Comparison of ENCODE assay signal across 8 cellular contexts in the genomic region with DNA sequence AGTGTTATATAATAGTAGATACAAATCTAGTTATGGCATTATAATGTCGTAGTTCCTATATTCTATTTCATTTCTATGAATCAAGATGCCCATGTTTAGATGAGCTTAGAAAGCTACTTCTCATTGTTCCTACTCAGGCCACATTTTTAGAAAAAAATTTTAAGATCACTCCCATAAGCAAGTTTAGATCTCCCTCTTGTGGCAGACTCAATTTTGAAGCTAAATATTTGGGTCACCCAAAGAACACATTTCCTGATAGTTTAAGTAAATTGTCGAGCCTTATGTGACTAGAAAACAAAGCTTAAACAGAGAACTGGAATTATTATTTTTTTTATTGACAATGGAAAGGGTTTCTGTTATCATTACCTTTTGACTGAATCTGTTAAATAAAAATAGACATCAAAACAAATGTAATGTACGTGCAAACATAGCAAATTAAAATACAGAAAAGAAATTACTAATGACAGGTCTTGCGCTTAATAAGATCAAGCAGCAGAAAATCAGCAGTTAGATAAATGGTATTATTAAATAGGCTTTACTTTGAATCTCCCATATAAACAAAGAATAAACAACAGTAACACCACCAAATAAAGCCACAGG.
DNase-seq lines count a peak whose midpoint lies in the region; ATAC-seq and TF ChIP-seq lines count a peak whose summit lies in the region.

No MANE protein-coding gene starts in this region.

- no peak overlapping the region for H3K4me3 Mint-ChIP-seq in neural crest cell

- no peaks in the 10 kb centered on the region for H3K36me3 Mint-ChIP-seq in neural crest cell (ENCODE audit: low read depth)

- DNase-seq in ACHN (peak; percentile 83), HCEC 1CT (peak; percentile 53), NCI-H524 treated with DMSO at 0.1 percent for 48 hours (lab: John Stamatoyannopoulos, UW) (peak; percentile 29), cardiac fibroblast (ENCODE audit: low read depth in 2 of 2) (peak; percentile 71 to 73), neural crest cell (ENCODE audit: low read depth, low spot score) (no peak)
- no peak for DNase-seq in effector memory CD4-positive, alpha-beta T cell

- H3K4me3 ChIP-seq in cardiac fibroblast (replicated peaks in 1 of 2; ENCODE audit: low read depth in 2 of 2, low read length in 2 of 2) = no peak overlapping the region
- no peak overlapping the region for H3K4me3 ChIP-seq in effector memory CD4-positive, alpha-beta T cell (ENCODE audit: insufficient read depth, low read depth, low read length, poor library complexity, severe bottlenecking)

- H3K4me1 ChIP-seq in effector memory CD4-positive, alpha-beta T cell (ENCODE audit: control insufficient read depth, insufficient read depth, low read length, poor library complexity, severe bottlenecking) = no peaks in the 10 kb centered on the region

- no peak overlapping the region for H3K27ac Mint-ChIP-seq in neural crest cell (ENCODE audit: unreplicated experiment)

- TF ChIP-seq CTCF in cardiac fibroblast (IDR thresholded peaks at IDR 0.05; ENCODE audit: low read depth, low read length) (peak; percentile 55), neural crest cell (conservative IDR thresholded peaks at IDR 0.05) (peak; percentile 77)

- no peak for ATAC-seq in GM19328 (IDR thresholded peaks at IDR 0.05; ENCODE audit: unreplicated experiment)
- no peak for ATAC-seq in HG02588 (IDR thresholded peaks at IDR 0.05; ENCODE audit: unreplicated experiment)

- no peak overlapping the region for H3K27ac ChIP-seq in effector memory CD4-positive, alpha-beta T cell (ENCODE audit: insufficient read depth, low read length, poor library complexity, severe bottlenecking)

- in situ Hi-C loops in ACHN (cut with HindIII; ENCODE audit: low pct_ligation_motif_present, low pct_unique_long_range_greater_than_20kb, low sequenced_read_pairs) = no loop called here

- no peaks in the 10 kb centered on the region for H3K27me3 ChIP-seq in effector memory CD4-positive, alpha-beta T cell (replicated peaks; ENCODE audit: control insufficient read depth, insufficient read depth, low read length, poor library complexity, severe bottlenecking)

- no peaks in the 10 kb centered on the region for H3K4me1 Mint-ChIP-seq in neural crest cell

- H3K27me3 Mint-ChIP-seq in neural crest cell (ENCODE audit: low read depth) = no peaks in the 10 kb centered on the region

- H3K36me3 ChIP-seq in effector memory CD4-positive, alpha-beta T cell (ENCODE audit: control insufficient read depth, insufficient read depth, low read length) = no peaks in the 10 kb centered on the region

- H3K9me3 ChIP-seq in effector memory CD4-positive, alpha-beta T cell (ENCODE audit: control insufficient read depth, low read length) = no peaks in the 10 kb centered on the region

- no peaks in the 10 kb centered on the region for H3K9me3 Mint-ChIP-seq in neural crest cell

Comparison
In these comparisons a context has a peak if more than half of its experiments do, and no peak if none do; other contexts are left out.
1. DNase-seq: peak in ACHN (single experiment), HCEC 1CT (single experiment), NCI-H524 treated with DMSO at 0.1 percent for 48 hours (single experiment) and cardiac fibroblast (2 of 2); none in neural crest cell (single experiment) and effector memory CD4-positive, alpha-beta T cell (0 of 3).